In the genomic region with DNA sequence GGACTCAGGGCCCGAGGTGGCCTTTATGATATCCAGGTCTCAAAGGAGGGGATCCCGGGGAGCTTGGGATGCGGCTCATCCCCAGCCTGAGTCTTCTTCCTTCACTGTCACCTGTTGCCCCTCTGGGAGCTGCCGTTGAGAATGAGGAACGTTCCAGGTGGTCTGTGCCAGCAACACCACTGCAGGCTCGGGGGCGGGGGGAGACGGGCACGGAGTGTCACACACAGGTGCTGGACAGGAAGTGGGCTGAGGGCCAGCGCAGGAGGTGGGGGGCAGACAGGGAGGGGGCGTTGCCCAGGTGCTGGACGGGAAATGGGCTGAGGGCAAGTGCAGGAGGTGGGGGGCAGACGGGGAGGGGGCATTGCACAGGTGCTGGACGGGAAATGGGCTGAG, we compare ENCODE assay signal across 19 cellular contexts. TPM values are rescaled to one million over a fixed set of nuclear protein-coding genes. Genes with fewer than 3 reads are reported as not detected.
DNase-seq lines count a peak whose midpoint lies in the region; ATAC-seq and TF ChIP-seq lines count a peak whose summit lies in the region.
"Had no signal": no experiment of that assay in that cellular context is flagged by ENCODE, and none has a peak within 500 bp of the region (broad histone marks: within the 10 kb centered on the region; RNA-seq: fewer than 3 reads in every experiment).

No MANE protein-coding gene starts in this region.

- TF ChIP-seq EP300 in Ishikawa (IDR thresholded peaks at IDR 0.05; ENCODE audit: borderline replicate concordance) = peak; percentile 41
- TF ChIP-seq EP300 in suprapubic skin (IDR thresholded peaks at IDR 0.05) = no peak

- no peak for TF ChIP-seq RAD21 in Ishikawa (IDR thresholded peaks at IDR 0.05; ENCODE audit: low read depth)

- H3K9me3 ChIP-seq in ascending aorta = no peaks in the 10 kb centered on the region
- H3K9me3 ChIP-seq in suprapubic skin = no peaks in the 10 kb centered on the region

- ATAC-seq in GM18907 (IDR thresholded peaks at IDR 0.05; ENCODE audit: unreplicated experiment) (no peak), HG03045 (IDR thresholded peaks at IDR 0.05; ENCODE audit: unreplicated experiment) (no peak)
- ATAC-seq: A549, GM23338, HCT116, PC-3 had no signal

- peak; percentile 32 for DNase-seq in COR-L47 (lab: John Stamatoyannopoulos, UW)
- DNase-seq in ascending aorta (ENCODE audit: low spot score in 2 of 2) = peak in 1 of 2 donors; percentile 67
- DNase-seq in suprapubic skin (ENCODE audit: low spot score in 2 of 2) = no peak
- no peak for DNase-seq in stimulated activated CD4-positive, alpha-beta T cell treated with anti-CD3 and anti-CD28 coated beads, Interleukin-2, amount 100 ng/mL, for 48 hours
- DNase-seq in activated CD4-positive, alpha-beta T cell treated with anti-CD3 and anti-CD28 coated beads for 4 hours = no peak
- DNase-seq: KBM-7, NCI-H146, NCI-H2081, NCI-H524, PC-3, SW 1271 had no signal

- intact Hi-C loops in ascending aorta (cut with DNase I) = no loop called here

- TF ChIP-seq CTCF in ascending aorta (IDR thresholded peaks at IDR 0.05) (no peak), suprapubic skin (IDR thresholded peaks at IDR 0.05) (no peak)

- H3K4me3 ChIP-seq in ascending aorta (no peak overlapping the region), suprapubic skin (no peak overlapping the region)
- H3K4me3 ChIP-seq: A549, GM23338, SJSA1 had no signal

- no peak for TF ChIP-seq POLR2A in suprapubic skin (IDR thresholded peaks at IDR 0.05)

- 67% methylated on average over 7 of the region's 14 CpGs for WGBS in suprapubic skin

- peaks cover 16 to 54% of the 10 kb centered on the region in 2 donors for H3K4me1 ChIP-seq in ascending aorta
- H3K4me1 ChIP-seq in suprapubic skin = peaks cover 59% of the 10 kb centered on the region

- no peaks in the 10 kb centered on the region for H3K36me3 ChIP-seq in ascending aorta
- H3K36me3 ChIP-seq in suprapubic skin = no peaks in the 10 kb centered on the region
- H3K36me3 ChIP-seq: SJSA1 had no signal

- H3K27me3 ChIP-seq in ascending aorta = no peaks in the 10 kb centered on the region
- H3K27me3 ChIP-seq in suprapubic skin = peaks cover 8% of the 10 kb centered on the region
- H3K27me3 ChIP-seq: SJSA1 had no signal

- peak overlapping the region; percentile 75 to 85 for H3K27ac ChIP-seq in ascending aorta
- H3K27ac ChIP-seq in suprapubic skin = peak overlapping the region; percentile 21
- H3K27ac ChIP-seq: C4-2B, SJSA1 had no signal

TF ChIP-seq in Ishikawa, 13 proteins besides CTCF, POLR2A, EP300 and RAD21:
- TF ChIP-seq CEBPB (IDR thresholded peaks at IDR 0.05) (no peak), NFIC (IDR thresholded peaks at IDR 0.05) (peak; percentile 55), TCF12 (IDR thresholded peaks at IDR 0.05; ENCODE audit: low read depth) (peak; percentile 59), ZBTB7A (IDR thresholded peaks at IDR 0.05; ENCODE audit: low read depth) (peak; percentile 71)

RNA-seq across cellular contexts. Expression of gene METRNL, which starts 28.2 kb away (rescaled TPM):
- total RNA-seq in ascending aorta = 257 TPM
- total RNA-seq in suprapubic skin = 100 to 1,000 TPM in 3 of 4 donors, 10 to 100 TPM in 1; 59.1 to 222 (median 155) TPM
